Comparison of ENCODE assay signal across 8 cellular contexts in genomic region chr1:222464841-222465210, GRCh38.
DNase-seq lines count a peak whose midpoint lies in the region; ATAC-seq and TF ChIP-seq lines count a peak whose summit lies in the region.

No MANE protein-coding gene starts in this region.

- H3K27ac ChIP-seq in PC-9 (no peak overlapping the region), neural cell (ENCODE audit: low read length) (no peak overlapping the region)

- no peaks in the 10 kb centered on the region for H3K27me3 Mint-ChIP-seq in activated T-cell treated with anti-CD3 and anti-CD28 coated beads, Interleukin-2, amount 50 U/mL, for 72 hours (ENCODE audit: low read depth)

- H3K36me3 Mint-ChIP-seq in activated T-cell treated with anti-CD3 and anti-CD28 coated beads, Interleukin-2, amount 50 U/mL, for 72 hours (ENCODE audit: insufficient read depth in 2 of 2): no peaks in the 10 kb centered on the region

- peaks cover 9% of the 10 kb centered on the region for H3K4me1 ChIP-seq in PC-9 (replicated peaks; ENCODE audit: insufficient read depth)

- H3K9me3 Mint-ChIP-seq in activated T-cell treated with anti-CD3 and anti-CD28 coated beads, Interleukin-2, amount 50 U/mL, for 72 hours: no peaks in the 10 kb centered on the region

- TF ChIP-seq RAD21 in neural cell (conservative IDR thresholded peaks at IDR 0.05): no peak

- DNase-seq in A172 (ENCODE audit: low spot score): peak; percentile 84
- DNase-seq in PC-9: peak in 1 of 2 experiments; percentile 49
- peak; percentile 70 to 77 for DNase-seq in activated T-cell treated with anti-CD3 and anti-CD28 coated beads, Interleukin-2, amount 50 U/mL, for 72 hours
- DNase-seq in fibroblast of peridontal ligament (ENCODE audit: extremely low read depth): peak; percentile 83
- peak; percentile 25 for DNase-seq in stromal cell of bone marrow (ENCODE audit: low read depth)

- H3K4me3 Mint-ChIP-seq in activated T-cell treated with anti-CD3 and anti-CD28 coated beads, Interleukin-2, amount 50 U/mL, for 72 hours: peak overlapping the region; percentile 76 to 92

- no peaks in the 10 kb centered on the region for H4K20me1 ChIP-seq in PC-9 (ENCODE audit: insufficient read depth)
- H4K20me1 ChIP-seq in neural cell (ENCODE audit: insufficient read depth): no peaks in the 10 kb centered on the region

- TF ChIP-seq EP300 in neural cell (conservative IDR thresholded peaks at IDR 0.05; ENCODE audit: poor library complexity, severe bottlenecking): no peak

- H3K79me2 ChIP-seq in PC-9 (ENCODE audit: low read depth) (no peaks in the 10 kb centered on the region), neural cell (replicated peaks; ENCODE audit: insufficient read depth, low read length) (no peaks in the 10 kb centered on the region)

- peak overlapping the region; percentile 98 for H3K27ac Mint-ChIP-seq in activated T-cell treated with anti-CD3 and anti-CD28 coated beads, Interleukin-2, amount 50 U/mL, for 72 hours

- TF ChIP-seq CTCF in PC-9 (conservative IDR thresholded peaks at IDR 0.05) (no peak), neural cell (IDR thresholded peaks at IDR 0.05; ENCODE audit: poor library complexity, severe bottlenecking) (no peak)

- H3K27me3 ChIP-seq in PC-9 (ENCODE audit: insufficient read depth, low read depth): no peaks in the 10 kb centered on the region
- H3K27me3 ChIP-seq in neural cell (ENCODE audit: insufficient read depth, low read depth, low read length): peaks cover 5% of the 10 kb centered on the region

- POLR2A ChIA-PET in PC-9 (lab: Charles Lee; ENCODE audit: unreplicated experiment): interaction anchor here (0.5 to 0.7 kb wide), 3 partner anchors 8 to 248 kb away, joined by 3 to 5 read pairs (median 4); no protein-coding TSS in a partner anchor

- peak overlapping the region; percentile 55 for H3K9ac ChIP-seq in neural cell (ENCODE audit: low read length)

- intact Hi-C loops in PC-9 (cut with micrococcal nuclease; ENCODE audit: unreplicated experiment): loop anchor here (1.0 to 10.0 kb wide), 7 partner anchors 153 to 1220 kb away; partner anchors contain the start of genes AIDA, BROX and MIA3

- H3K4me2 ChIP-seq in PC-9 (peak overlapping the region; percentile 94), neural cell (ENCODE audit: low read length) (peak overlapping the region; percentile 15)

- peak overlapping the region; percentile 60 for H3K4me3 ChIP-seq in PC-9
- H3K4me3 ChIP-seq in neural cell (ENCODE audit: low read length): peak overlapping the region; percentile 67

- no peaks in the 10 kb centered on the region for H3K9me2 ChIP-seq in PC-9 (ENCODE audit: insufficient read depth)
- no peaks in the 10 kb centered on the region for H3K9me2 ChIP-seq in neural cell (ENCODE audit: insufficient read depth, low read length)

- H3F3A ChIP-seq in PC-9 (ENCODE audit: insufficient read depth, low read depth): no peaks in the 10 kb centered on the region
- no peaks in the 10 kb centered on the region for H3F3A ChIP-seq in neural cell (ENCODE audit: insufficient read depth, low read length, poor library complexity, severe bottlenecking)

- H3K4me1 Mint-ChIP-seq in activated T-cell treated with anti-CD3 and anti-CD28 coated beads, Interleukin-2, amount 50 U/mL, for 72 hours (ENCODE audit: low read depth): peaks cover 15% of the 10 kb centered on the region

- H3K36me3 ChIP-seq in PC-9 (ENCODE audit: low read depth) (no peaks in the 10 kb centered on the region), neural cell (ENCODE audit: insufficient read depth, low read length) (no peaks in the 10 kb centered on the region)

- no peaks in the 10 kb centered on the region for H3K9me3 ChIP-seq in PC-9 (ENCODE audit: insufficient read depth, low read depth)
- no peaks in the 10 kb centered on the region for H3K9me3 ChIP-seq in neural cell (ENCODE audit: low read length)

- ATAC-seq in GM18873 (IDR thresholded peaks at IDR 0.05; ENCODE audit: low FRiP score, unreplicated experiment) (peak; percentile 6), HG03442 (IDR thresholded peaks at IDR 0.05; ENCODE audit: unreplicated experiment) (peak; percentile 18)
- ATAC-seq in activated T-cell treated with anti-CD3 and anti-CD28 coated beads, Interleukin-2, amount 50 U/mL, for 72 hours (replicated peaks in 1 of 2): peak; percentile 56 to 61

- H2AFZ ChIP-seq in PC-9: peak overlapping the region; percentile 73
- no peak overlapping the region for H2AFZ ChIP-seq in neural cell (ENCODE audit: low read depth, low read length)

- CTCF ChIA-PET in PC-9 (lab: Charles Lee): interaction anchor here (0.6 to 2.6 kb wide), 4 partner anchors 170 to 955 kb away, joined by 3 to 24 read pairs (median 4); no protein-coding TSS in a partner anchor

- no TSS peak for BruUV-seq in PC-9 (replicated peaks; lab: Mats Ljungman, UMichigan)

TF ChIP-seq in neural cell, 6 proteins besides CTCF, POLR2A, EP300 and RAD21:
- TF ChIP-seq POLR2AphosphoS5 (IDR thresholded peaks at IDR 0.05) (no peak), REST (IDR thresholded peaks at IDR 0.05; ENCODE audit: borderline replicate concordance) (no peak), TAF1 (IDR thresholded peaks at IDR 0.05; ENCODE audit: low read depth) (no peak), MXI1 (conservative IDR thresholded peaks at IDR 0.05; ENCODE audit: poor library complexity, severe bottlenecking) (no peak), SMC3 (conservative IDR thresholded peaks at IDR 0.05; ENCODE audit: poor library complexity) (no peak), EZH2 (IDR thresholded peaks at IDR 0.05; ENCODE audit: borderline replicate concordance, insufficient read depth, low read length, poor library complexity, severe bottlenecking) (no peak)

Comparison
In these comparisons a context has a peak if more than half of its experiments do, and no peak if none do; other contexts are left out.
1. ATAC-seq: peak in every context shown above with its lines; median percentile 58 in activated T-cell treated with anti-CD3 and anti-CD28 coated beads, Interleukin-2, amount 50 U/mL, for 72 hours; 18 in HG03442; 6 in GM18873.